Comparison of ENCODE assay signal across 8 cellular contexts in the genomic region with DNA sequence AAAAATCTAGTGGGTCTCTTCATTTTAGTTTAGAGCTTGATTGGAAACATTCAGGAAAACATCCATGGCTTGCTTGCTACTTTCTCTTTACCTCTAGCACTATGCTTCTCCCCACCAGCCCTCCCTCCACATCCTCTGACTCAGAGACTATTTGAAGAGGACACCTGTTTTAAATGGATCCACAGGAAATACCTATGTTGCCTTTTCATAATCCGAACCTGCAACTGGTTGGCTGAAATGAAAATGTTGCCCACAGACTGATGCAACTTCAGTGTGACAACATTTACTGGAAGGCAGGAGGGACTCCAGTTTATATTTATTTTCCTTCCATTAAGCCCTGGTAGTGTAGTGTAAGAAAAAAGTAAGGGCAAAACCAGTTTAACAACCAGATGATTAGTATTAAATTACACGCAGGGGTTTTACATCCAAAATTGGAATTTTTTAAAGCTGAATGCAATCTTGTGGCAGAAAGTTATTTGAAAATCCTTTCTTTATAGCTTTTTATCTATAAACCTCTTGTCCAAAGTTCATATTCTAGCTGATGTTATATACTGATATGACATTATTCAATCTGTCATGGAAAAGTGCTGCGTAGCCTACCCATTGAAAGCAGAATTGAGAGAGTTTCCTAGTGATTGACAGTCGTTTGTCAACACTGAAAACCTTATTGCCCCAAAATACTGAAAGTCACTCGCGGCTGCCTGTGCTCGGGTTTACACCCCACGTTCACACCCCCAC. TPM values are rescaled to one million over a fixed set of nuclear protein-coding genes. Genes with fewer than 3 reads are reported as not detected.
DNase-seq lines count a peak whose midpoint lies in the region; ATAC-seq and TF ChIP-seq lines count a peak whose summit lies in the region.

No MANE protein-coding gene starts in this region.

- no peaks in the 10 kb centered on the region for H3K9me3 ChIP-seq in CD4-positive, alpha-beta memory T cell (ENCODE audit: control insufficient read depth in 1 of 2, low read length in 2 of 2)
- H3K9me3 ChIP-seq in Peyer's patch: no peaks in the 10 kb centered on the region

- H3K36me3 ChIP-seq in CD4-positive, alpha-beta memory T cell (ENCODE audit: insufficient read depth, low read length): no peaks in the 10 kb centered on the region
- H3K36me3 ChIP-seq in H7 (replicated peaks; ENCODE audit: control insufficient read depth, insufficient read depth, low read length) (no peaks in the 10 kb centered on the region), Peyer's patch (no peaks in the 10 kb centered on the region)

- H3K4me1 ChIP-seq in CD4-positive, alpha-beta memory T cell (ENCODE audit: insufficient read depth, low read length): peaks cover 17% of the 10 kb centered on the region
- peaks cover 0 to 28% (median 4%) of the 10 kb centered on the region in 4 donors for H3K4me1 ChIP-seq in Peyer's patch

- peak overlapping the region; percentile 70 for H3K27ac ChIP-seq in CD4-positive, alpha-beta memory T cell (ENCODE audit: low read depth, low read length)
- H3K27ac ChIP-seq in Peyer's patch: peak overlapping the region; percentile 86 to 99 (median 95)

- H3K27me3 ChIP-seq in CD4-positive, alpha-beta memory T cell (ENCODE audit: insufficient read depth, low read length): no peaks in the 10 kb centered on the region
- H3K27me3 ChIP-seq in H7 (ENCODE audit: control insufficient read depth, insufficient read depth, low read length) (no peaks in the 10 kb centered on the region), Peyer's patch (no peaks in the 10 kb centered on the region)

- peak overlapping the region; percentile 39 to 72 for H3K4me3 ChIP-seq in CD4-positive, alpha-beta memory T cell (ENCODE audit: low read length in 2 of 2)
- H3K4me3 ChIP-seq in H7 (ENCODE audit: insufficient read depth, low read depth, low read length): peak overlapping the region; percentile 56
- peak overlapping the region; percentile 79 to 97 (median 84) for H3K4me3 ChIP-seq in Peyer's patch
- H3K4me3 ChIP-seq in cardiac fibroblast (replicated peaks in 1 of 2; ENCODE audit: low read depth in 2 of 2, low read length in 2 of 2): peak overlapping the region; percentile 70 to 80

- H3K36me3 Mint-ChIP-seq in CD4-positive, alpha-beta memory T cell: peaks cover 0 to 13% of the 10 kb centered on the region in 2 donors
- peaks cover 11% of the 10 kb centered on the region for H3K36me3 Mint-ChIP-seq in stimulated activated effector memory CD8-positive, alpha-beta T cell treated with anti-CD3 and anti-CD28 coated beads, Interleukin-12 subunit alpha, Interleukin-12 subunit beta, amount 100 ng/mL, for 72 hours

- peak overlapping the region; percentile 92 to 97 (median 96) for H3K4me3 Mint-ChIP-seq in CD4-positive, alpha-beta memory T cell
- H3K4me3 Mint-ChIP-seq in stimulated activated effector memory CD8-positive, alpha-beta T cell treated with anti-CD3 and anti-CD28 coated beads, Interleukin-12 subunit alpha, Interleukin-12 subunit beta, amount 100 ng/mL, for 72 hours: peak overlapping the region; percentile 86

- intact Hi-C loops in CD4-positive, alpha-beta memory T cell (cut with micrococcal nuclease): loop anchor here (2.0 to 10.0 kb wide), 2 partner anchors 111 to 365 kb away; no protein-coding TSS in a partner anchor
- intact Hi-C loops in left colon (cut with DNase I, micrococcal nuclease): loop anchor here in 1 of 2 donors (10.0 kb wide), 1 partner anchor 115 kb away; the partner anchor contains the start of gene HIVEP2

- peaks cover 18 to 28% (median 23%) of the 10 kb centered on the region in 4 donors for H3K4me1 Mint-ChIP-seq in CD4-positive, alpha-beta memory T cell
- peaks cover 18% of the 10 kb centered on the region for H3K4me1 Mint-ChIP-seq in stimulated activated effector memory CD8-positive, alpha-beta T cell treated with anti-CD3 and anti-CD28 coated beads, Interleukin-12 subunit alpha, Interleukin-12 subunit beta, amount 100 ng/mL, for 72 hours

- H3K9me3 Mint-ChIP-seq in CD4-positive, alpha-beta memory T cell: no peaks in the 10 kb centered on the region
- H3K9me3 Mint-ChIP-seq in stimulated activated effector memory CD8-positive, alpha-beta T cell treated with anti-CD3 and anti-CD28 coated beads, Interleukin-12 subunit alpha, Interleukin-12 subunit beta, amount 100 ng/mL, for 72 hours: no peaks in the 10 kb centered on the region

- peak; percentile 42 for ATAC-seq in left colon
- peak; percentile 43 for ATAC-seq in stimulated activated effector memory CD8-positive, alpha-beta T cell treated with anti-CD3 and anti-CD28 coated beads, Interleukin-12 subunit alpha, Interleukin-12 subunit beta, amount 100 ng/mL, for 72 hours
- no peak for ATAC-seq in HG03097 (IDR thresholded peaks at IDR 0.05; ENCODE audit: low FRiP score, unreplicated experiment)

- POLR2A ChIA-PET in CD4-positive, alpha-beta memory T cell (lab: Charles Lee; ENCODE audit: partially characterized antibody): interaction anchor here (1.7 to 2.9 kb wide), 3 partner anchors 37 to 217 kb away, joined by 4 to 22 read pairs (median 9); no protein-coding TSS in a partner anchor

- TF ChIP-seq CTCF in Peyer's patch (IDR thresholded peaks at IDR 0.05): no peak
- no peak for TF ChIP-seq CTCF in cardiac fibroblast (IDR thresholded peaks at IDR 0.05; ENCODE audit: low read depth, low read length)

- CTCF ChIA-PET in CD4-positive, alpha-beta memory T cell (lab: Charles Lee; ENCODE audit: partially characterized antibody): interaction anchor here (0.7 to 1.2 kb wide), 4 partner anchors 9 to 490 kb away, joined by 3 to 4 read pairs (median 3); no protein-coding TSS in a partner anchor

- peaks cover 0 to 2% of the 10 kb centered on the region in 2 donors for H3K27me3 Mint-ChIP-seq in CD4-positive, alpha-beta memory T cell

- peak overlapping the region; percentile 92 to 99 (median 97) for H3K27ac Mint-ChIP-seq in CD4-positive, alpha-beta memory T cell
- peak overlapping the region; percentile 97 for H3K27ac Mint-ChIP-seq in stimulated activated effector memory CD8-positive, alpha-beta T cell treated with anti-CD3 and anti-CD28 coated beads, Interleukin-12 subunit alpha, Interleukin-12 subunit beta, amount 100 ng/mL, for 72 hours

- TF ChIP-seq POLR2A in Peyer's patch (IDR thresholded peaks at IDR 0.05): no peak

- peak; percentile 17 to 76 (median 35) for DNase-seq in CD4-positive, alpha-beta memory T cell
- DNase-seq in H7 (peak; percentile 21), Peyer's patch (peak in 1 of 3 donors; percentile 62), cardiac fibroblast (ENCODE audit: low read depth in 2 of 2) (peak; percentile 61 to 93), left colon (peak in 1 of 2 donors; percentile 31), NCI-H128 (lab: John Stamatoyannopoulos, UW; ENCODE audit: unreplicated experiment) (no peak)
- DNase-seq in stimulated activated effector memory CD8-positive, alpha-beta T cell treated with anti-CD3 and anti-CD28 coated beads, Interleukin-12 subunit alpha, Interleukin-12 subunit beta, amount 100 ng/mL, for 72 hours (ENCODE audit: low spot score in 2 of 2): no peak

RNA-seq across cellular contexts. Expression of gene AIG1, which starts 0.9 kb away (rescaled TPM):
- 10 to 100 TPM in 1 of 2 experiments, 1 to 10 TPM in 1; 9.6 to 10.2 TPM for total RNA-seq in CD4-positive, alpha-beta memory T cell
- 10 to 100 TPM; 20.3 to 21.5 TPM for polyA plus RNA-seq in CD4-positive, alpha-beta memory T cell
- total RNA-seq in H7 (2014; rRNA removed; shearing (Covaris generic)): 18.3 and 18.6 TPM in 2 replicates
- total RNA-seq in Peyer's patch: 100 to 1,000 TPM in 1 of 4 donors, 10 to 100 TPM in 2, 1 to 10 TPM in 1; 9.1 to 133 (median 84.9) TPM
- 10 to 100 TPM; 15.6 to 27.0 TPM for total RNA-seq in left colon

Comparison
In these comparisons a context has a peak if more than half of its experiments do, and no peak if none do; other contexts are left out.
1. DNase-seq: peak in CD4-positive, alpha-beta memory T cell (5 of 5), H7 (single experiment) and cardiac fibroblast (2 of 2); none in stimulated activated effector memory CD8-positive, alpha-beta T cell treated with anti-CD3 and anti-CD28 coated beads, Interleukin-12 subunit alpha, Interleukin-12 subunit beta, amount 100 ng/mL, for 72 hours (0 of 2) and NCI-H128 (single experiment).
2. Peak in every context shown above with its lines, with median percentiles within 50 percentile points of each other: H3K4me3 ChIP-seq.